1 cellular context compared by ENCODE assay signal in genomic region chr14:75294649-75295033, GRCh38.
TF ChIP-seq lines count a peak whose summit lies in the region.

No MANE protein-coding gene starts in this region.

TF ChIP-seq in WTC11, 78 proteins besides CTCF, POLR2A, EP300 and RAD21 (continued from another document):
- TF ChIP-seq ZNF425 (CRISPR knock-in tag; conservative IDR thresholded peaks at IDR 0.05) (no peak), ZNF532 (CRISPR knock-in tag; IDR thresholded peaks at IDR 0.05; ENCODE audit: borderline replicate concordance) (no peak), ZNF423 (CRISPR knock-in tag; IDR thresholded peaks at IDR 0.05) (0 out of 2 replicates have a peak, but pooled peaks have one; percentile 14)
- TF ChIP-seq, protein P1, sequence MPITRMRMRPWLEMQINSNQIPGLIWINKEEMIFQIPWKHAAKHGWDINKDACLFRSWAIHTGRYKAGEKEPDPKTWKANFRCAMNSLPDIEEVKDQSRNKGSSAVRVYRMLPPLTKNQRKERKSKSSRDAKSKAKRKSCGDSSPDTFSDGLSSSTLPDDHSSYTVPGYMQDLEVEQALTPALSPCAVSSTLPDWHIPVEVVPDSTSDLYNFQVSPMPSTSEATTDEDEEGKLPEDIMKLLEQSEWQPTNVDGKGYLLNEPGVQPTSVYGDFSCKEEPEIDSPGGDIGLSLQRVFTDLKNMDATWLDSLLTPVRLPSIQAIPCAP (CRISPR knock-in tag; IDR thresholded peaks at IDR 0.05), result no peak
TF ChIP-seq in WTC11: peak in this region for 3.
